Comparison of ENCODE assay signal across 17 cellular contexts in the genomic region with DNA sequence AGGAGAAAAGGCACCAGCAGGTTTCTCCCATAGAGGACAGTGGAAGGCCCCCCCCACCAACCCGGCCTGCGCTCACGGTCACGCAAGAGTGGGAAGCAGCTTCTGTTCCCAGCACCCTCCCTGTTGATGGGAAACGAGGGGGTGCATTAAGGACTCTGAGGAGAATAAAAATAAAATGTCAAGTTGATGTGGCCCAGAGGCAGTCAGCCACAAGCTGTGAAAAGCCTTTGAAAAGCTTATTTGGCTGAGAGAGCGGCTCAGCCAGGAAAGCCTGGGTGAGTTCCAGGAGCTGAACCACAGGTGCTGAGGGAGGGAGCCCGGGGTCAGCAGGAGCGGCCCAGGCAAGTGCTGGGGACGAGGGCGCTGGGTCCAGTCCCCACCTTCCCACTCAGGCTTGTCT. TPM values are rescaled to one million over a fixed set of nuclear protein-coding genes. Genes with fewer than 3 reads are reported as not detected.
A peak's percentile ranks its signal among the peaks of the same experiment; 100 is the strongest.
DNase-seq lines count a peak whose midpoint lies in the region; ATAC-seq and TF ChIP-seq lines count a peak whose summit lies in the region.
"Had no signal": no experiment of that assay in that cellular context is flagged by ENCODE, and none has a peak within 500 bp of the region (broad histone marks: within the 10 kb centered on the region; RNA-seq: fewer than 3 reads in every experiment).

No MANE protein-coding gene starts in this region.

- peak in 1 of 2 experiments; percentile 60; a peak in 1 of 4 replicates for TF ChIP-seq EP300 in SK-N-SH (IDR thresholded peaks at IDR 0.05; ENCODE audit: borderline replicate concordance in 1 of 2, low read depth in 1 of 2, low read length in 1 of 2)
- peak; percentile 70 to 97 (median 96) for TF ChIP-seq EP300 in sigmoid colon (IDR thresholded peaks at IDR 0.05)

- WGBS in SK-N-SH (ENCODE audit: low lambda C conversion rate), result 82% methylated on average over 6 of the region's 10 CpGs
- 87 to 92% methylated on average over 10 of the region's 10 CpGs for WGBS in sigmoid colon, 2 donors

- POLR2A ChIA-PET in SK-N-SH (lab: Yijun Ruan, JAX), result interaction anchor here (0.8 to 2.1 kb wide), 4 partner anchors 22 to 127 kb away, joined by 3 to 13 read pairs (median 4); partner anchors contain the start of genes HEXIM2 and MAP3K14

- peaks cover 13% of the 10 kb centered on the region for H3F3A ChIP-seq in SK-N-SH (replicated peaks; ENCODE audit: insufficient read depth)

- H3K27me3 ChIP-seq in SK-N-SH (ENCODE audit: insufficient read depth), result no peaks in the 10 kb centered on the region
- H3K27me3 ChIP-seq in left ventricle myocardium inferior (ENCODE audit: low read depth), result no peaks in the 10 kb centered on the region
- no peaks in the 10 kb centered on the region for H3K27me3 ChIP-seq in sigmoid colon

- ATAC-seq in GM18873 (IDR thresholded peaks at IDR 0.05; ENCODE audit: low FRiP score, unreplicated experiment) (no peak), GM19452 (IDR thresholded peaks at IDR 0.05; ENCODE audit: unreplicated experiment) (no peak)

- H3K79me2 ChIP-seq in SK-N-SH (ENCODE audit: insufficient read depth), result peaks cover 48% of the 10 kb centered on the region

- peaks cover 42% of the 10 kb centered on the region for H4K20me1 ChIP-seq in SK-N-SH (ENCODE audit: insufficient read depth)

- no peak for TF ChIP-seq POLR2A in sigmoid colon (IDR thresholded peaks at IDR 0.05)

- H3K9me2 ChIP-seq in SK-N-SH, result no peaks in the 10 kb centered on the region

- intact Hi-C loops in left ventricle myocardium inferior (cut with micrococcal nuclease) (no loop called here), sigmoid colon (cut with DNase I) (no loop called here)

- H3K27ac ChIP-seq in SK-N-SH (ENCODE audit: low read depth in 2 of 2, low read length in 1 of 2), result peak overlapping the region in 1 of 2 experiments; percentile 71; a peak in 2 of 4 replicates
- peak overlapping the region; percentile 97 for H3K27ac ChIP-seq in left ventricle myocardium inferior (replicated peaks)
- H3K27ac ChIP-seq in sigmoid colon, result peak overlapping the region; percentile 79 to 98 (median 92)
- H3K27ac ChIP-seq: 22Rv1, VCaP had no signal

- H2AFZ ChIP-seq in SK-N-SH (ENCODE audit: low read depth), result no peak overlapping the region

- H3K9me3 ChIP-seq in SK-N-SH, result no peaks in the 10 kb centered on the region
- H3K9me3 ChIP-seq in left ventricle myocardium inferior (replicated peaks), result no peaks in the 10 kb centered on the region
- H3K9me3 ChIP-seq in sigmoid colon, result no peaks in the 10 kb centered on the region

- H3K4me3 ChIP-seq in SK-N-SH (ENCODE audit: low read depth in 2 of 2, low read length in 1 of 2) (no peak overlapping the region), left ventricle myocardium inferior (no peak overlapping the region), sigmoid colon (no peak overlapping the region)

- CTCF ChIA-PET in SK-N-SH (lab: Yijun Ruan, JAX), result interaction anchor here (0.9 to 2.9 kb wide), 8 partner anchors 12 to 140 kb away, joined by 3 to 16 read pairs (median 5); partner anchors contain the start of gene MAP3K14

- no peak overlapping the region for H3K4me2 ChIP-seq in SK-N-SH

- H3K36me3 ChIP-seq in SK-N-SH (replicated peaks in 1 of 2; ENCODE audit: control insufficient read depth in 1 of 2, insufficient read depth in 2 of 2, low read length in 1 of 2), result peaks cover 50 to 56% of the 10 kb centered on the region in 2 experiments
- peaks cover 57% of the 10 kb centered on the region for H3K36me3 ChIP-seq in left ventricle myocardium inferior
- H3K36me3 ChIP-seq in sigmoid colon, result peaks cover 9 to 53% (median 25%) of the 10 kb centered on the region in 4 donors

- peak; percentile 73 for DNase-seq in DMS 273 (lab: John Stamatoyannopoulos, UW; ENCODE audit: unreplicated experiment)
- DNase-seq in DMS 273 treated with DMSO at 0.1 percent for 48 hours (lab: John Stamatoyannopoulos, UW), result no peak
- DNase-seq in SK-N-SH, result no peak
- DNase-seq in left ventricle myocardium inferior, result peak; percentile 56
- peak; percentile 92 for DNase-seq in sigmoid colon
- no peak for DNase-seq in HK-2 (ENCODE audit: unreplicated experiment)
- DNase-seq: activated T-cell treated with anti-CD3 and anti-CD28 coated beads, Interleukin-2, amount 50 U/mL, for 48 hours; central memory CD4-positive, alpha-beta T cell; DMS53; NCI-H526; SIG-M5; stimulated activated CD4-positive, alpha-beta T cell treated with anti-CD3 and anti-CD28 coated beads, Interleukin-4, amount 100 ng/mL, for 1 hour had no signal

- TF ChIP-seq CTCF in SK-N-SH (IDR thresholded peaks at IDR 0.05), result no peak
- no peak for TF ChIP-seq CTCF in left ventricle myocardium inferior (IDR thresholded peaks at IDR 0.05; ENCODE audit: borderline replicate concordance)
- no peak for TF ChIP-seq CTCF in sigmoid colon (IDR thresholded peaks at IDR 0.05)

- TF ChIP-seq RAD21 in SK-N-SH (IDR thresholded peaks at IDR 0.05; ENCODE audit: low read length), result no peak

- peaks cover 24 to 72% of the 10 kb centered on the region in 2 experiments for H3K4me1 ChIP-seq in SK-N-SH (ENCODE audit: control insufficient read depth in 1 of 2, insufficient read depth in 2 of 2, low read depth in 1 of 2, low read length in 1 of 2)
- H3K4me1 ChIP-seq in left ventricle myocardium inferior, result peaks cover 86% of the 10 kb centered on the region
- peaks cover 0 to 99% (median 90%) of the 10 kb centered on the region in 4 donors for H3K4me1 ChIP-seq in sigmoid colon

- H3K9ac ChIP-seq in SK-N-SH, result no peak overlapping the region

TF ChIP-seq in SK-N-SH, 30 proteins besides CTCF, POLR2A, EP300 and RAD21:
- peak; percentile 31; the same call in 1 of the 2 replicates for TF ChIP-seq TCF12 (IDR thresholded peaks at IDR 0.05)
- no peak for TF ChIP-seq MXI1 (IDR thresholded peaks at IDR 0.05; ENCODE audit: low read depth, low read length)

RNA-seq across cellular contexts. Expression of gene SPATA32, which starts 26.9 kb away (rescaled TPM):
- polyA plus RNA-seq in SK-N-SH (2012; rRNA removed) (0.08 TPM in 1 of 2 replicates, not detected in the other), sigmoid colon (under 1 TPM in 1 of 3 donors, not detected in 2; 0.07 TPM)
- polyA plus RNA-seq in SK-N-SH (2012; cell fraction: cytosol; rRNA removed), result not detected in 2 replicates
- polyA plus RNA-seq in SK-N-SH (2012; cell fraction: nucleus; rRNA removed), result 0.10 TPM in 1 of 2 replicates, not detected in the other
- total RNA-seq in left ventricle myocardium inferior (not detected), sigmoid colon (not detected)
- polyA plus RNA-seq: keratinocyte had no signal

RNA-seq across cellular contexts. Expression of gene MAP3K14, which starts 28.0 kb away (rescaled TPM):
- polyA plus RNA-seq in SK-N-SH (2012; rRNA removed), result 11.9 and 13.7 TPM in 2 replicates
- polyA plus RNA-seq in SK-N-SH (2012; cell fraction: cytosol; rRNA removed), result 4.4 and 7.2 TPM in 2 replicates
- polyA plus RNA-seq in SK-N-SH (2012; cell fraction: nucleus; rRNA removed), result 51.1 and 59.6 TPM in 2 replicates
- 14.8 TPM for total RNA-seq in left ventricle myocardium inferior
- total RNA-seq in sigmoid colon, result 10 to 100 TPM in 3 of 4 donors, 1 to 10 TPM in 1; 9.2 to 28.5 (median 14.1) TPM
- polyA plus RNA-seq in sigmoid colon, result 10 to 100 TPM in 1 of 3 donors, 1 to 10 TPM in 2; 7.2 to 20.8 (median 9.0) TPM

Comparison
In these comparisons a context has a peak if more than half of its experiments do, and no peak if none do; other contexts are left out.
1. DNase-seq: peak in DMS 273 (single experiment), left ventricle myocardium inferior (single experiment) and sigmoid colon (single experiment); none in DMS 273 treated with DMSO at 0.1 percent for 48 hours (single experiment), SK-N-SH (single experiment) and HK-2 (single experiment).